23 cellular contexts compared by ENCODE assay signal in the genomic region with DNA sequence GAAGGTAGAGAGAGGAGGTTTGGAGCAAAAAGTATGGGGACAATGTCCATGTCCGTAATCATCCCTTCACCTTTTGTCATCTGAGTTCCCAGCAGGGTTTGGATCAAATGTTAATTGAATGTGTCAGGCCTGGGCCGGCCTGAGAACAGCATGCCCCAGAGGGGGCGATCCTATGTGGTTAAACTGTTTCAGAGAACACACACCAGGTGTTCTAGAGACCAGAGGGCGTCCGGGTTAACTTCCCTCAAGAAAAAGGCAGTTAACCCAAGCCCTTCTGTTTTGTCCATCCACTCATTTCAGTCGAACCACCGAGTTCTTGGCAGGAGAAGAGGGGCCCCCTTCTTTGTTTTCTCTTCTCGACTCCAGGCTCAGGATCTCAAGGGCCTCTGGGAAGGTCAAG.
"Had no signal": no experiment of that assay in that cellular context is flagged by ENCODE, and none has a peak within 500 bp of the region (broad histone marks: within the 10 kb centered on the region; RNA-seq: fewer than 3 reads in every experiment).

No MANE protein-coding gene starts in this region.

- H3K27me3 Mint-ChIP-seq: activated naive CD8-positive, alpha-beta T cell had no signal

- H3K4me1 Mint-ChIP-seq: activated B cell treated with CpG ODN at 0.5 μM for 24 hours; activated CD4-positive, alpha-beta T cell treated with anti-CD3 and anti-CD28 coated beads for 36 hours; activated T-helper 17 cell treated with anti-CD3 and anti-CD28 coated beads, Interleukin-2, amount 50 U/mL, for 72 hours; central memory CD8-positive, alpha-beta T cell; memory B cell had no signal

- ATAC-seq: activated CD4-positive, alpha-beta T cell treated with anti-CD3 and anti-CD28 coated beads for 36 hours; activated T-helper 17 cell treated with anti-CD3 and anti-CD28 coated beads, Interleukin-2, amount 50 U/mL, for 72 hours; effector memory CD8-positive, alpha-beta T cell had no signal

- H3K4me1 ChIP-seq: adrenal gland, esophagus muscularis mucosa, sigmoid colon, testis, vagina had no signal

- H3K4me3 Mint-ChIP-seq: activated B cell treated with CpG ODN at 0.5 μM for 24 hours; activated CD4-positive, alpha-beta T cell treated with anti-CD3 and anti-CD28 coated beads for 36 hours; activated naive CD8-positive, alpha-beta T cell; activated T-cell treated with anti-CD3 and anti-CD28 coated beads, Interleukin-2, amount 50 U/mL, for 24 hours; activated T-helper 17 cell treated with anti-CD3 and anti-CD28 coated beads, Interleukin-2, amount 50 U/mL, for 72 hours; central memory CD8-positive, alpha-beta T cell; effector memory CD8-positive, alpha-beta T cell; memory B cell; nephron had no signal

- H3K27me3 ChIP-seq: sigmoid colon, testis, vagina had no signal

- H3K36me3 ChIP-seq: adrenal gland, esophagus muscularis mucosa, sigmoid colon, vagina had no signal

- H3K4me3 ChIP-seq: adrenal gland, esophagus muscularis mucosa, sigmoid colon, testis, vagina had no signal

- H3K9me3 Mint-ChIP-seq: activated B cell treated with CpG ODN at 0.5 μM for 24 hours; activated T-cell treated with anti-CD3 and anti-CD28 coated beads, Interleukin-2, amount 50 U/mL, for 24 hours; activated T-helper 17 cell treated with anti-CD3 and anti-CD28 coated beads, Interleukin-2, amount 50 U/mL, for 72 hours; central memory CD8-positive, alpha-beta T cell; effector memory CD8-positive, alpha-beta T cell had no signal

- DNase-seq: activated B cell treated with CpG ODN at 0.5 μM for 24 hours; activated CD4-positive, alpha-beta T cell treated with anti-CD3 and anti-CD28 coated beads for 36 hours; activated CD4-positive, alpha-beta T cell treated with anti-CD3 and anti-CD28 coated beads, Interleukin-2, amount 50 U/mL, for 4 hours; activated CD8-positive, alpha-beta memory T cell treated with anti-CD3 and anti-CD28 coated beads for 24 hours; activated CD8-positive, alpha-beta memory T cell treated with anti-CD3 and anti-CD28 coated beads, Interleukin-2, amount 50 U/mL, for 4 hours; activated naive CD4-positive, alpha-beta T cell; activated T-cell treated with anti-CD3 and anti-CD28 coated beads, Interleukin-2, amount 50 U/mL, for 24 hours; adrenal gland; effector memory CD8-positive, alpha-beta T cell; hypothalamus; posterior cingulate gyrus; sigmoid colon; stimulated activated CD4-positive, alpha-beta T cell treated with anti-CD3 and anti-CD28 coated beads, Interleukin-4, amount 100 ng/mL, for 1 hour; stimulated activated naive CD4-positive, alpha-beta T cell; testis; trophoblast cell had no signal

- H3K27ac ChIP-seq: adrenal gland, esophagus muscularis mucosa, sigmoid colon, testis, vagina had no signal

- H3K9me3 ChIP-seq: adrenal gland, sigmoid colon, testis, vagina had no signal

- H3K36me3 Mint-ChIP-seq: activated naive CD8-positive, alpha-beta T cell; memory B cell had no signal

- H3K27ac Mint-ChIP-seq: activated B cell treated with CpG ODN at 0.5 μM for 24 hours; activated CD4-positive, alpha-beta T cell treated with anti-CD3 and anti-CD28 coated beads for 36 hours; activated naive CD8-positive, alpha-beta T cell; activated T-cell treated with anti-CD3 and anti-CD28 coated beads, Interleukin-2, amount 50 U/mL, for 24 hours; activated T-helper 17 cell treated with anti-CD3 and anti-CD28 coated beads, Interleukin-2, amount 50 U/mL, for 72 hours; effector memory CD8-positive, alpha-beta T cell; memory B cell had no signal
